ENCODE assay signal across 1 cellular context in genomic region chr6:110400208-110400607, GRCh38.
TF ChIP-seq lines count a peak whose summit lies in the region.

No MANE protein-coding gene starts in this region.

TF ChIP-seq in HepG2, 621 proteins besides CTCF, POLR2A, EP300 and RAD21:
- TF ChIP-seq CENPBD1 (CRISPR knock-in tag; IDR thresholded peaks at IDR 0.05; ENCODE audit: borderline replicate concordance, low read depth): no peak
